8 cellular contexts compared by ENCODE assay signal in the genomic region with DNA sequence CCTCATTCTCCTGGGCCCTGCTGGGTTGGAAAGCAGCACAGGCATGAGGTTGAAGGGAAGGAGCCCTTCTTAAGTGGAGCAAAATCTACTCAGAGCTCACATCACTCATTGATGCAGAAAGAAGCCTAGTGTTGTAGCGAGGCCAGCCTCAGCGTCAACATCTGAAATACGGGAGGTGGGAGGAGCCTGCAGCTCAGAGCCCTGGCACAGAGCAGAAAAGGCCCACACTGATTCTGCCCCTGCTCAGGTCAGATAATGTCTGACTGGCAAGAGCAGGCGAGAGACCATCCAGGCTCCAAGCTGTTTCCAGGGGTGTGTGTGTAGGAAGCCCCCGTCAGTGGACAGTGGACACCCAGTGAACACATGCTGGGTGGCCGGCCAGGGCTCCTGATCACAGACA.
"Had no signal": no experiment of that assay in that cellular context is flagged by ENCODE, and none has a peak within 500 bp of the region (broad histone marks: within the 10 kb centered on the region; RNA-seq: fewer than 3 reads in every experiment).

No MANE protein-coding gene starts in this region.

- DNase-seq: GDM1, GF-D8 had no signal

- H3K4me3 ChIP-seq: GM12878 had no signal

- FAIRE-seq: G401.6, GM12878, GM12891, GM12892, GM18507, GM19239 had no signal

- ATAC-seq: GM12878 had no signal
